Comparison of ENCODE assay signal across 8 cellular contexts in genomic region chr9:89605181-89606048, GRCh38. TPM values are rescaled to one million over a fixed set of nuclear protein-coding genes. Genes with fewer than 3 reads are reported as not detected.
A peak's percentile ranks its signal among the peaks of the same experiment; 100 is the strongest.
DNase-seq lines count a peak whose midpoint lies in the region; ATAC-seq and TF ChIP-seq lines count a peak whose summit lies in the region.

No MANE protein-coding gene starts in this region.

- ATAC-seq in GM18870 (IDR thresholded peaks at IDR 0.05; ENCODE audit: unreplicated experiment) = no peak
- no peak for ATAC-seq in GM21447 (IDR thresholded peaks at IDR 0.05; ENCODE audit: unreplicated experiment)

- 0% methylated on average over 40 to 85 of the region's 85 CpGs for whole genome bisulfite sequencing in endodermal cell (ENCODE audit: insufficient coverage in 1 of 2, insufficient read length in 1 of 2), 2 experiments

- H3K4me3 Mint-ChIP-seq in endodermal cell = peak overlapping the region; percentile 84

- no peaks in the 10 kb centered on the region for H3K9me3 ChIP-seq in MM.1S (replicated peaks; ENCODE audit: insufficient read depth, low read length)
- no peaks in the 10 kb centered on the region for H3K9me3 ChIP-seq in endodermal cell (ENCODE audit: control insufficient read depth, low read length)

- peaks cover 23% of the 10 kb centered on the region for H3K4me1 Mint-ChIP-seq in endodermal cell

- peak overlapping the region; percentile 62 for H2AFZ ChIP-seq in MM.1S (ENCODE audit: low read length)

- peaks cover 4% of the 10 kb centered on the region; the same call in 1 of the 2 replicates for H3K4me1 ChIP-seq in MM.1S (ENCODE audit: low read length)
- peaks cover 9% of the 10 kb centered on the region for H3K4me1 ChIP-seq in endodermal cell (ENCODE audit: control insufficient read depth, insufficient read depth, low read length)

- no peak for TF ChIP-seq CTCF in GM12864 (IDR thresholded peaks at IDR 0.05; ENCODE audit: low read depth, low read length, missing control alignments)
- TF ChIP-seq CTCF in MM.1S (IDR thresholded peaks at IDR 0.05; ENCODE audit: low read length) = no peak
- no peak for TF ChIP-seq CTCF in endodermal cell (conservative IDR thresholded peaks at IDR 0.05)

- H3K9me2 ChIP-seq in MM.1S (replicated peaks; ENCODE audit: insufficient read depth, low read length) = no peaks in the 10 kb centered on the region

- H3K9ac ChIP-seq in MM.1S (ENCODE audit: low read length) (peak overlapping the region; percentile 31; the same call in 1 of the 2 replicates), endodermal cell (ENCODE audit: extremely low read depth, low read length, poor library complexity, severe bottlenecking) (peak overlapping the region; percentile 66)

- H3K36me3 Mint-ChIP-seq in endodermal cell (ENCODE audit: low read depth) = peaks cover 2% of the 10 kb centered on the region

- no peaks in the 10 kb centered on the region for H4K20me1 ChIP-seq in MM.1S (ENCODE audit: insufficient read depth, low read length)

- peaks cover 22% of the 10 kb centered on the region for H3F3A ChIP-seq in MM.1S (ENCODE audit: insufficient read depth, low read length)

- H3K27ac ChIP-seq in MM.1S (ENCODE audit: low read length) = no peak overlapping the region; the same call in 1 of the 2 replicates
- peak overlapping the region; percentile 75 for H3K27ac ChIP-seq in endodermal cell (ENCODE audit: low read depth, low read length)

- H3K27me3 Mint-ChIP-seq in endodermal cell (ENCODE audit: insufficient read depth) = peaks cover 48% of the 10 kb centered on the region

- H3K27ac Mint-ChIP-seq in endodermal cell = peak overlapping the region; percentile 86

- no peak for DNase-seq in GM12864 (ENCODE audit: low read depth)
- DNase-seq in MM.1S = peak; percentile 35
- DNase-seq in activated CD8-positive, alpha-beta memory T cell treated with anti-CD3 and anti-CD28 coated beads, Interleukin-2, amount 50 U/mL, for 48 hours = peak; percentile 81
- DNase-seq in endodermal cell = peak; percentile 84
- DNase-seq in mesenteric fat pad (ENCODE audit: low spot score) = peak; percentile 90
- DNase-seq in stimulated activated CD8-positive, alpha-beta memory T cell treated with anti-CD3 and anti-CD28 coated beads, Interleukin-15, amount 100 ng/mL, for 4 hours (ENCODE audit: low read depth in 2 of 2) = peak; percentile 38 to 46

- peaks cover 27% of the 10 kb centered on the region for H3K27me3 ChIP-seq in MM.1S (replicated peaks; ENCODE audit: insufficient read depth, low read length)
- peaks cover 8% of the 10 kb centered on the region for H3K27me3 ChIP-seq in endodermal cell (ENCODE audit: control insufficient read depth, insufficient read depth, low read length, poor library complexity, severe bottlenecking)

- peak overlapping the region; percentile 40 for H3K4me3 ChIP-seq in GM12864 (ENCODE audit: low read depth, low read length)
- H3K4me3 ChIP-seq in MM.1S (ENCODE audit: low read length) = peak overlapping the region; percentile 74
- H3K4me3 ChIP-seq in endodermal cell (ENCODE audit: low read length) = peak overlapping the region; percentile 85

- H3K4me2 ChIP-seq in MM.1S (ENCODE audit: low read depth, low read length) = peak overlapping the region; percentile 100

- no peaks in the 10 kb centered on the region for H3K79me2 ChIP-seq in MM.1S (ENCODE audit: low read length)

- H3K9me3 Mint-ChIP-seq in endodermal cell = no peaks in the 10 kb centered on the region

- H3K36me3 ChIP-seq in MM.1S (replicated peaks; ENCODE audit: insufficient read depth, low read length) (no peaks in the 10 kb centered on the region), endodermal cell (ENCODE audit: control insufficient read depth, insufficient read depth, low read length) (no peaks in the 10 kb centered on the region)

RNA-seq across cellular contexts. Expression of gene GADD45G, which starts 0.6 kb away (rescaled TPM):
- total RNA-seq in endodermal cell (1 to 10 TPM; 5.1 to 9.6 TPM), mesenteric fat pad (10.9 TPM)
- 66.1 TPM for polyA plus RNA-seq in endodermal cell (2013, experiment 1 of 2)
- polyA plus RNA-seq in endodermal cell (2013, experiment 2 of 2) = 58.2 TPM
